In genomic region chr10:91525939-91526712, GRCh38 we compare ENCODE assay signal across 12 cellular contexts.
"Had no signal": no experiment of that assay in that cellular context is flagged by ENCODE, and none has a peak within 500 bp of the region (broad histone marks: within the 10 kb centered on the region; RNA-seq: fewer than 3 reads in every experiment).

No MANE protein-coding gene starts in this region.

- ATAC-seq: activated T-helper 17 cell treated with anti-CD3 and anti-CD28 coated beads, Interleukin-2, amount 50 U/mL, for 72 hours had no signal

- DNase-seq: activated CD4-positive, alpha-beta T cell treated with anti-CD3 and anti-CD28 coated beads, Interleukin-2, amount 50 U/mL, for 1 hour; activated CD4-positive, CD25-positive, alpha-beta regulatory T cell; activated naive CD4-positive, alpha-beta T cell treated with anti-CD3 and anti-CD28 coated beads for 36 hours; activated T-cell treated with anti-CD3 and anti-CD28 coated beads for 4 hours; caudate nucleus; cortex of kidney; left cardiac atrium; mesendoderm; stimulated activated CD4-positive, alpha-beta T cell treated with anti-CD3 and anti-CD28 coated beads, Interleukin-2, amount 100 ng/mL, for 24 hours; stimulated activated naive CD4-positive, alpha-beta T cell treated with Interleukin-2 at 50 U/mL for 16 hours; T-helper 2 cell had no signal
